In the genomic region with DNA sequence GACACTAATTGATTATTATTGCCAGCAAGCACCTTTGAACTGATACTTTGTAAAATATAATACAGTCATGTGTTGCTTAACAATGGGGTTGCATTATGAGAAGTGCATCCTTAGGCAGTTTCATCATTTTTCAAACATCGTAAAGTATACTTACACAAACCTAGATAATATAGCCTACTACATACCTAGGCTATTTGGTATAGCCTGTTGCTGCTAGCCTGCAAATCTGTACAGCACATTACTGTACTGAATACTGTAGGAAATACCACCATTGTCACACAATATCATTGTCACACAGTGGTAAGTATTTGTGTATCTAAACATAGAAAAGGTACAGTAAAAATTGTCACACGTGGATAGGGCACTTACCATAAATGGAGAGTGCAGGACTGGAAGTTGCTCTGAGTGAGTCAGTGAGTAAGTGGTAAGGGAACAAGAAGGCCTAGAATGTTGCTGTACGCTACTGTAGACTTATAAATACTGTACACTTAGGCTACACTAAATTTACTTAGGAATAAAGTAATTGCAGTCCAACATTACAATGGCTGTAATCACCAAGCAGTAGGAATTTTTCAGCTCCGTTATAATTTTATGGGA, we compare ENCODE assay signal across 25 cellular contexts.
A peak's percentile ranks its signal among the peaks of the same experiment; 100 is the strongest.
DNase-seq lines count a peak whose midpoint lies in the region; TF ChIP-seq lines count a peak whose summit lies in the region.
"Had no signal": no experiment of that assay in that cellular context is flagged by ENCODE, and none has a peak within 500 bp of the region (broad histone marks: within the 10 kb centered on the region; RNA-seq: fewer than 3 reads in every experiment).

No MANE protein-coding gene starts in this region.

- peaks cover 49% of the 10 kb centered on the region for H3K4me1 Mint-ChIP-seq in progenitor cell of endocrine pancreas (ENCODE audit: low read depth)

- no peak for TF ChIP-seq CTCF in progenitor cell of endocrine pancreas (IDR thresholded peaks at IDR 0.05; ENCODE audit: unreplicated experiment)
- TF ChIP-seq CTCF in dorsolateral prefrontal cortex (IDR thresholded peaks at IDR 0.05 in 54 of 56, conservative IDR thresholded peaks at IDR 0.05 in 2 of 56; ENCODE audit: low read depth in 1 of 56, partially characterized antibody in 56 of 56): no peak

- H3K36me3 Mint-ChIP-seq in progenitor cell of endocrine pancreas (ENCODE audit: insufficient read depth): peaks cover 9% of the 10 kb centered on the region

- intact Hi-C loops in dorsolateral prefrontal cortex (cut with DNase I): loop anchor here in 1 of 2 donors (10.0 kb wide), 1 partner anchor 68 kb away; a partner anchor contains a TSS

- no peak overlapping the region for H3K27ac ChIP-seq in dorsolateral prefrontal cortex
- H3K27ac ChIP-seq: esophagus muscularis mucosa, gastroesophageal sphincter, lower lobe of right lung, RWPE1, tibial artery had no signal

- no peaks in the 10 kb centered on the region for H3K27me3 Mint-ChIP-seq in progenitor cell of endocrine pancreas
- H3K27me3 Mint-ChIP-seq: activated CD4-positive, alpha-beta memory T cell treated with anti-CD3 and anti-CD28 coated beads, Interleukin-2, amount 10 ng/mL, durations not matched to agents 7 days and 5 days; activated naive CD4-positive, alpha-beta T cell treated with anti-CD3 and anti-CD28 coated beads, Interleukin-2, amount 50 U/mL, for 24 hours had no signal

- peak overlapping the region; percentile 7 for H3K27ac Mint-ChIP-seq in progenitor cell of endocrine pancreas
- H3K27ac Mint-ChIP-seq: activated CD4-positive, alpha-beta memory T cell treated with anti-CD3 and anti-CD28 coated beads, Interleukin-2, amount 10 ng/mL, durations not matched to agents 7 days and 5 days; activated T-cell treated with anti-CD3 and anti-CD28 coated beads, Interleukin-2, amount 50 U/mL, for 72 hours had no signal

- H3K4me3 Mint-ChIP-seq in progenitor cell of endocrine pancreas (ENCODE audit: low read depth): no peak overlapping the region
- H3K4me3 Mint-ChIP-seq: activated CD4-positive, alpha-beta memory T cell treated with anti-CD3 and anti-CD28 coated beads, Interleukin-2, amount 10 ng/mL, durations not matched to agents 7 days and 5 days; activated naive CD4-positive, alpha-beta T cell treated with anti-CD3 and anti-CD28 coated beads, Interleukin-2, amount 50 U/mL, for 24 hours had no signal

- no peaks in the 10 kb centered on the region for H3K27me3 ChIP-seq in dorsolateral prefrontal cortex
- H3K27me3 ChIP-seq: esophagus muscularis mucosa, gastroesophageal sphincter, tibial artery had no signal

- H3K9me3 Mint-ChIP-seq in progenitor cell of endocrine pancreas (ENCODE audit: low read depth): peaks cover 3% of the 10 kb centered on the region
- H3K9me3 Mint-ChIP-seq: activated CD4-positive, alpha-beta memory T cell treated with anti-CD3 and anti-CD28 coated beads, Interleukin-2, amount 10 ng/mL, durations not matched to agents 7 days and 5 days; activated naive CD4-positive, alpha-beta T cell treated with anti-CD3 and anti-CD28 coated beads, Interleukin-2, amount 50 U/mL, for 24 hours; activated T-cell treated with anti-CD3 and anti-CD28 coated beads, Interleukin-2, amount 50 U/mL, for 72 hours had no signal

- DNase-seq in NOMO-1 treated with DMSO at 0.1 percent for 48 hours (lab: John Stamatoyannopoulos, UW; ENCODE audit: unreplicated experiment): peak; percentile 7
- DNase-seq in NOMO-1 treated with dmso at 0.1 percent for 144 hours (lab: John Stamatoyannopoulos, UW; ENCODE audit: unreplicated experiment): no peak
- peak; percentile 11 for DNase-seq in EH (ENCODE audit: low read depth)
- peak; percentile 15 for DNase-seq in amniotic epithelial cell (ENCODE audit: low read depth)
- no peak for DNase-seq in progenitor cell of endocrine pancreas (ENCODE audit: low spot score, unreplicated experiment)
- no peak for DNase-seq in T-helper 1 cell
- DNase-seq in activated gamma-delta T cell treated with Interleukin-2 at 50 U/mL for 16 hours: no peak
- DNase-seq in dorsolateral prefrontal cortex: no peak
- DNase-seq: activated CD4-positive, alpha-beta memory T cell treated with anti-CD3 and anti-CD28 coated beads, Interleukin-2, amount 10 ng/mL, durations not matched to agents 7 days and 5 days; activated CD4-positive, CD25-positive, alpha-beta regulatory T cell; activated T-cell treated with anti-CD3 and anti-CD28 coated beads, Interleukin-2, amount 50 U/mL, for 72 hours; effector memory CD4-positive, alpha-beta T cell; HCEC 1CT; IMR-90; islet precursor cell; lower lobe of right lung; NCI-H1436; NCI-H526; stimulated activated naive CD4-positive, alpha-beta T cell treated with Interleukin-2 at 50 U/mL for 16 hours; tibial artery had no signal

- H3K4me3 ChIP-seq in dorsolateral prefrontal cortex: no peak overlapping the region
- H3K4me3 ChIP-seq: esophagus muscularis mucosa, gastroesophageal sphincter, lower lobe of right lung, smooth muscle cell, tibial artery had no signal

Comparison
In these comparisons a context has a peak if more than half of its experiments do, and no peak if none do; other contexts are left out.
1. DNase-seq: peak in NOMO-1 treated with DMSO at 0.1 percent for 48 hours (single experiment), EH (single experiment) and amniotic epithelial cell (single experiment); none in NOMO-1 treated with dmso at 0.1 percent for 144 hours (single experiment), progenitor cell of endocrine pancreas (single experiment), T-helper 1 cell (0 of 5), activated gamma-delta T cell treated with Interleukin-2 at 50 U/mL for 16 hours (single experiment) and dorsolateral prefrontal cortex (0 of 10).